ENCODE assay signal across 17 cellular contexts in the genomic region with DNA sequence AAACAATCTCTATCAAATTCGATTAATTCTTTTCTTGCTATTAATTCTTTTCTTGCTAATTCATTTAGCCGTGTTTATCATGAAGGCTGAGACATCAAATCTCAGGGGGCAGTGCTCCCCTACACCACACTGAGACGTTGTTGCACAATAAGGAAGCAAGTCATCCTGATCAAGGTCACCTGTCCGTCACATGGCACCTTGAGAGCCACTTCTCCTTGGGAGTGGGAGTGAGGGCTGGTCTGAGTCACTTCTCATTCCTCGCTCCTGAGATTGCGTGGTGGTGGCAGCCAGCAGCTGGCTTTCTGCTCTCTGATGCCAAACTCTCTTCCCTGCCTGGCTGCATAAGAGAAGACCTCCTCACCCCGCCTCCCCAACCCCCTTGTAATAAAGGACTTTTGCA.
DNase-seq lines count a peak whose midpoint lies in the region; ATAC-seq and TF ChIP-seq lines count a peak whose summit lies in the region.
"Had no signal": no experiment of that assay in that cellular context is flagged by ENCODE, and none has a peak within 500 bp of the region (broad histone marks: within the 10 kb centered on the region; RNA-seq: fewer than 3 reads in every experiment).

No MANE protein-coding gene starts in this region.

- ATAC-seq in activated T-helper 17 cell treated with anti-CD3 and anti-CD28 coated beads, Interleukin-2, amount 50 U/mL, for 72 hours (replicated peaks), result no peak
- ATAC-seq: activated CD8-positive, alpha-beta memory T cell treated with anti-CD3 and anti-CD28 coated beads, Interleukin-2, amount 10 ng/mL, durations not matched to agents 7 days and 5 days; natural killer cell treated with Interleukin-12 subunit alpha and Interleukin-12 subunit beta and Interleukin-15 and Interleukin-18, amount 100 ng/mL, for 72 hours; stimulated activated naive CD8-positive, alpha-beta T cell treated with anti-CD3 and anti-CD28 coated beads, Interleukin-15, amount 100 ng/mL, for 72 hours had no signal

- peaks cover 6% of the 10 kb centered on the region for H3K9me3 Mint-ChIP-seq in nephron
- peaks cover 4% of the 10 kb centered on the region for H3K9me3 Mint-ChIP-seq in activated T-helper 17 cell treated with anti-CD3 and anti-CD28 coated beads, Interleukin-2, amount 50 U/mL, for 72 hours
- H3K9me3 Mint-ChIP-seq: CD8-positive, alpha-beta memory T cell; natural killer cell treated with Interleukin-12 subunit alpha and Interleukin-12 subunit beta and Interleukin-15 and Interleukin-18, amount 100 ng/mL, for 72 hours; stimulated activated naive CD8-positive, alpha-beta T cell treated with anti-CD3 and anti-CD28 coated beads, Interleukin-15, amount 100 ng/mL, for 72 hours had no signal

- H3K4me3 ChIP-seq in MG63 (no peak overlapping the region), cardiac fibroblast (replicated peaks in 1 of 2; ENCODE audit: low read depth in 2 of 2, low read length in 2 of 2) (no peak overlapping the region)
- H3K4me3 ChIP-seq: colonic mucosa, SJCRH30 had no signal

- H3K9me3 ChIP-seq in MG63, result no peaks in the 10 kb centered on the region
- H3K9me3 ChIP-seq: colonic mucosa, SJCRH30 had no signal

- peaks cover 35% of the 10 kb centered on the region for H3K27me3 Mint-ChIP-seq in nephron (ENCODE audit: low read depth)
- no peaks in the 10 kb centered on the region for H3K27me3 Mint-ChIP-seq in activated T-helper 17 cell treated with anti-CD3 and anti-CD28 coated beads, Interleukin-2, amount 50 U/mL, for 72 hours
- H3K27me3 Mint-ChIP-seq: activated CD8-positive, alpha-beta memory T cell treated with anti-CD3 and anti-CD28 coated beads, Interleukin-2, amount 10 ng/mL, durations not matched to agents 7 days and 5 days; activated naive CD8-positive, alpha-beta T cell; CD8-positive, alpha-beta memory T cell; natural killer cell treated with Interleukin-12 subunit alpha and Interleukin-12 subunit beta and Interleukin-15 and Interleukin-18, amount 100 ng/mL, for 72 hours; stimulated activated naive CD8-positive, alpha-beta T cell treated with anti-CD3 and anti-CD28 coated beads, Interleukin-15, amount 100 ng/mL, for 72 hours had no signal

- H3K4me3 Mint-ChIP-seq in nephron, result no peak overlapping the region
- no peak overlapping the region for H3K4me3 Mint-ChIP-seq in activated T-helper 17 cell treated with anti-CD3 and anti-CD28 coated beads, Interleukin-2, amount 50 U/mL, for 72 hours
- H3K4me3 Mint-ChIP-seq: activated CD8-positive, alpha-beta memory T cell treated with anti-CD3 and anti-CD28 coated beads, Interleukin-2, amount 10 ng/mL, durations not matched to agents 7 days and 5 days; activated naive CD8-positive, alpha-beta T cell; CD8-positive, alpha-beta memory T cell; natural killer cell treated with Interleukin-12 subunit alpha and Interleukin-12 subunit beta and Interleukin-15 and Interleukin-18, amount 100 ng/mL, for 72 hours; stimulated activated naive CD8-positive, alpha-beta T cell treated with anti-CD3 and anti-CD28 coated beads, Interleukin-15, amount 100 ng/mL, for 72 hours had no signal

- H3K4me1 Mint-ChIP-seq in nephron, result peaks cover 20% of the 10 kb centered on the region
- H3K4me1 Mint-ChIP-seq in activated T-helper 17 cell treated with anti-CD3 and anti-CD28 coated beads, Interleukin-2, amount 50 U/mL, for 72 hours, result peaks cover 7% of the 10 kb centered on the region

- H3K36me3 Mint-ChIP-seq in nephron (ENCODE audit: low read depth), result no peaks in the 10 kb centered on the region
- H3K36me3 Mint-ChIP-seq in activated T-helper 17 cell treated with anti-CD3 and anti-CD28 coated beads, Interleukin-2, amount 50 U/mL, for 72 hours (ENCODE audit: low read depth), result no peaks in the 10 kb centered on the region
- H3K36me3 Mint-ChIP-seq: activated CD8-positive, alpha-beta memory T cell treated with anti-CD3 and anti-CD28 coated beads, Interleukin-2, amount 10 ng/mL, durations not matched to agents 7 days and 5 days; CD8-positive, alpha-beta memory T cell; natural killer cell treated with Interleukin-12 subunit alpha and Interleukin-12 subunit beta and Interleukin-15 and Interleukin-18, amount 100 ng/mL, for 72 hours had no signal

- H3K36me3 ChIP-seq in MG63, result no peaks in the 10 kb centered on the region
- H3K36me3 ChIP-seq: colonic mucosa, SJCRH30 had no signal

- peak overlapping the region in 2 of 3 experiments; percentile 41 to 90 for H3K27ac Mint-ChIP-seq in nephron
- H3K27ac Mint-ChIP-seq in activated T-helper 17 cell treated with anti-CD3 and anti-CD28 coated beads, Interleukin-2, amount 50 U/mL, for 72 hours, result no peak overlapping the region
- H3K27ac Mint-ChIP-seq: activated CD8-positive, alpha-beta memory T cell treated with anti-CD3 and anti-CD28 coated beads, Interleukin-2, amount 10 ng/mL, durations not matched to agents 7 days and 5 days; activated naive CD8-positive, alpha-beta T cell; natural killer cell treated with Interleukin-12 subunit alpha and Interleukin-12 subunit beta and Interleukin-15 and Interleukin-18, amount 100 ng/mL, for 72 hours; stimulated activated naive CD8-positive, alpha-beta T cell treated with anti-CD3 and anti-CD28 coated beads, Interleukin-15, amount 100 ng/mL, for 72 hours had no signal

- DNase-seq in Daoy (ENCODE audit: low read depth) (peak; percentile 42), MG63 (peak; percentile 2), cardiac fibroblast (ENCODE audit: low read depth in 2 of 2) (peak; percentile 11 to 43), cerebellar nuclear complex (lab: John Stamatoyannopoulos, UW) (no peak), NCI-H1105 treated with DMSO at 0.1 percent for 48 hours (lab: John Stamatoyannopoulos, UW) (no peak), NCI-H2171 (lab: John Stamatoyannopoulos, UW) (no peak)
- DNase-seq: activated CD8-positive, alpha-beta memory T cell treated with anti-CD3 and anti-CD28 coated beads, Interleukin-2, amount 10 ng/mL, durations not matched to agents 7 days and 5 days; CD8-positive, alpha-beta memory T cell; colonic mucosa; NCI-H1436 treated with DMSO at 0.1 percent for 48 hours; NCI-H69; SJCRH30; stimulated activated naive CD8-positive, alpha-beta T cell treated with anti-CD3 and anti-CD28 coated beads, Interleukin-15, amount 100 ng/mL, for 72 hours had no signal

- no peaks in the 10 kb centered on the region for H3K27me3 ChIP-seq in MG63
- H3K27me3 ChIP-seq: colonic mucosa, SJCRH30 had no signal

- TF ChIP-seq CTCF in cardiac fibroblast (IDR thresholded peaks at IDR 0.05; ENCODE audit: low read depth, low read length) (no peak), nephron (IDR thresholded peaks at IDR 0.05; ENCODE audit: unreplicated experiment in 3 of 3) (no peak)

Comparison
In these comparisons a context has a peak if more than half of its experiments do, and no peak if none do; other contexts are left out.
1. DNase-seq: peak in Daoy (single experiment), MG63 (single experiment) and cardiac fibroblast (2 of 2); none in cerebellar nuclear complex (0 of 2), NCI-H1105 treated with DMSO at 0.1 percent for 48 hours (single experiment) and NCI-H2171 (single experiment).